Comparison of ENCODE assay signal across 8 cellular contexts in the genomic region with DNA sequence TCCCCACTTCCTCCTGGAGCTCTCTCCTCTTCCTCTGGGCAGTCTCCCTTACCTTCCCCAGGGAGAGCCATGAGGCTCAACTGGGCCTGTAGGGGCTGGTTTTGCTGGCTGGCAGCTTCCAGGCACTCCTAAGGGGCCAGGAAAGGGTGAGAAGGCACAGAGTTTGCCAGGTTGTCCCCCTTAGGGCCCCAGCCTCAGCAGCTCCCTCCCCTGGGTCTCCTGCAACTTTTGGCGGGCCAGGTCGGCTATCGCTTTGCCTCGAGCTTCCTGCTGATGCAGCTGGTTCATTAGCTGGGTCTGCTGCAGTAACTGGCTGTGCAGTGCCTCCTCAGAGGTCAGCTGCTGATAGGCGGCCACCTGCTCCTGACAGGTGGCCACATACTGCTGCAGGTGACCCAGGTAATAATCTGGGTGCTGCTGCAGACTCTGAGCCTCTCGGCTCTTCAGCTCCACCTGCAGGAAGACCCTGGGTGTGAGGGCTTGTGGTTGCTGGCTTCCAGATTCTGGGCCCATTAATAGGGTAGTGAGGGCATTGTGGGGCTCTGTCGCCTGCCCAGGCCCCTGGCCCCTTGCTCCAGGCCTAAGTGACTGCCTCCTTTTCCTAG. TPM values are rescaled to one million over a fixed set of nuclear protein-coding genes. Genes with fewer than 3 reads are reported as not detected.
DNase-seq lines count a peak whose midpoint lies in the region; ATAC-seq, FAIRE-seq and TF ChIP-seq lines count a peak whose summit lies in the region.

No MANE protein-coding gene starts in this region.

- no peak overlapping the region for H3K4me2 ChIP-seq in HepG2 (ENCODE audit: low read depth, low read length)
- H3K4me2 ChIP-seq in mammary epithelial cell (ENCODE audit: insufficient read depth, low read depth, low read length) = no peak overlapping the region

- H3K4me1 ChIP-seq in HepG2 (ENCODE audit: insufficient read depth, low read length) = no peaks in the 10 kb centered on the region
- H3K4me1 ChIP-seq in right lobe of liver = no peaks in the 10 kb centered on the region
- no peaks in the 10 kb centered on the region for H3K4me1 ChIP-seq in mammary epithelial cell (ENCODE audit: insufficient read depth, low read length)
- no peaks in the 10 kb centered on the region for H3K4me1 ChIP-seq in transverse colon

- H3K9me3 ChIP-seq in HepG2 (ENCODE audit: low read length) (no peaks in the 10 kb centered on the region), right lobe of liver (no peaks in the 10 kb centered on the region), mammary epithelial cell (replicated peaks; ENCODE audit: insufficient read depth, low read length) (no peaks in the 10 kb centered on the region), transverse colon (no peaks in the 10 kb centered on the region)

- no TSS peak for BruUV-seq in HepG2 (replicated peaks; lab: Mats Ljungman, UMichigan)
- no TSS peak for BruUV-seq in mammary epithelial cell (replicated peaks; lab: Mats Ljungman, UMichigan)

- H2AFZ ChIP-seq in HepG2 (ENCODE audit: low read length) (no peak overlapping the region), mammary epithelial cell (ENCODE audit: low read depth, low read length) (no peak overlapping the region)

- intact Hi-C loops in HepG2 (cut with micrococcal nuclease; ENCODE audit: unreplicated experiment) = no loop called here
- intact Hi-C loops in right lobe of liver (cut with DNase I) = no loop called here
- intact Hi-C loops in mammary epithelial cell (cut with micrococcal nuclease) = loop anchor here (10.0 kb wide), 1 partner anchor 109 kb away; no protein-coding TSS in a partner anchor
- intact Hi-C loops in transverse colon (cut with DNase I; ENCODE audit: low total_unique reads) = no loop called here
- intact Hi-C loops in dorsolateral prefrontal cortex (cut with DNase I) = no loop called here

- H3K36me3 ChIP-seq in HepG2 (replicated peaks in 1 of 2; ENCODE audit: control insufficient read depth in 1 of 2, insufficient read depth in 2 of 2, low read length in 2 of 2) = no peaks in the 10 kb centered on the region
- no peaks in the 10 kb centered on the region for H3K36me3 ChIP-seq in right lobe of liver
- H3K36me3 ChIP-seq in mammary epithelial cell (ENCODE audit: insufficient read depth, low read length) = no peaks in the 10 kb centered on the region
- no peaks in the 10 kb centered on the region for H3K36me3 ChIP-seq in transverse colon

- H4K20me1 ChIP-seq in HepG2 (ENCODE audit: insufficient read depth, low read length) (no peaks in the 10 kb centered on the region), mammary epithelial cell (ENCODE audit: insufficient read depth, low read length) (no peaks in the 10 kb centered on the region)

- 11% methylated on average over 5 of the region's 7 CpGs for WGBS in HepG2 (ENCODE audit: low lambda C conversion rate)
- WGBS in right lobe of liver (ENCODE audit: insufficient coverage, low coverage, low lambda C conversion rate, missing lambda C conversion rate) = 64% methylated on average over 3 of the region's 7 CpGs
- 40% methylated on average over 1 of the region's 7 CpGs for WGBS in mammary epithelial cell (ENCODE audit: low coverage, missing lambda C conversion rate)
- WGBS in transverse colon (ENCODE audit: low coverage in 1 of 2), 2 donors = 56% methylated on average over 7 of the region's 7 CpGs; no CpG with 5 or more reads in 1 of the 2 donors

- CTCF ChIA-PET in HepG2 (lab: Yijun Ruan, JAX; ENCODE audit: low intra/inter-chr PET ratio, low total read pairs) (no interaction called here), mammary epithelial cell (lab: Charles Lee; ENCODE audit: low non-redundant PET) (interaction anchor here (0.7 kb wide), 1 partner anchor 350 kb away, joined by 5 read pairs; no protein-coding TSS in a partner anchor)

- H3K79me2 ChIP-seq in HepG2 (ENCODE audit: insufficient read depth, low read length) (no peaks in the 10 kb centered on the region), mammary epithelial cell (ENCODE audit: insufficient read depth, low read length) (no peaks in the 10 kb centered on the region)

- H3K27ac ChIP-seq in HepG2 (ENCODE audit: extremely low read length, insufficient read depth, low read length) (no peak overlapping the region), right lobe of liver (no peak overlapping the region), mammary epithelial cell (ENCODE audit: insufficient read depth, low read depth, low read length) (no peak overlapping the region), transverse colon (no peak overlapping the region), dorsolateral prefrontal cortex (no peak overlapping the region)

- peak; percentile 61 for TF ChIP-seq CTCF in HepG2 (CRISPR knock-in tag; IDR thresholded peaks at IDR 0.05)
- TF ChIP-seq CTCF in right lobe of liver (IDR thresholded peaks at IDR 0.05) = peak in 2 of 4 donors; percentile 15 to 24
- peak; percentile 3 to 52 for TF ChIP-seq CTCF in mammary epithelial cell (conservative IDR thresholded peaks at IDR 0.05 in 1 of 2, IDR thresholded peaks at IDR 0.05 in 1 of 2; ENCODE audit: extremely low read depth in 1 of 2, insufficient read depth in 1 of 2, low read depth in 1 of 2, low read length in 2 of 2)
- TF ChIP-seq CTCF in transverse colon (IDR thresholded peaks at IDR 0.05) = peak in 2 of 5 experiments; percentile 26 to 34
- TF ChIP-seq CTCF in dorsolateral prefrontal cortex (IDR thresholded peaks at IDR 0.05 in 54 of 56, conservative IDR thresholded peaks at IDR 0.05 in 2 of 56; ENCODE audit: low read depth in 1 of 56, partially characterized antibody in 56 of 56) = no peak

- TF ChIP-seq POLR2A in HepG2 (IDR thresholded peaks at IDR 0.05; ENCODE audit: insufficient read depth in 1 of 2, low read depth in 2 of 2, low read length in 2 of 2) (no peak), right lobe of liver (IDR thresholded peaks at IDR 0.05) (no peak), transverse colon (IDR thresholded peaks at IDR 0.05) (no peak)

- TF ChIP-seq RAD21 in HepG2 (CRISPR knock-in tag; IDR thresholded peaks at IDR 0.05) = no peak

- FAIRE-seq in HepG2 (lab: Jason Lieb, UNC) = no peak

- no peak overlapping the region for H3K9ac ChIP-seq in HepG2 (ENCODE audit: insufficient read depth, low read depth, low read length)
- H3K9ac ChIP-seq in mammary epithelial cell (ENCODE audit: insufficient read depth, low read length) = no peak overlapping the region

- dilution Hi-C loops in mammary epithelial cell (cut with HindIII; ENCODE audit: low sequenced_read_pairs) = no loop called here

- ATAC-seq in HepG2 = no peak
- ATAC-seq in right lobe of liver = no peak

- H3K27me3 ChIP-seq in HepG2 (ENCODE audit: control insufficient read depth in 1 of 2, insufficient read depth in 2 of 2, low read length in 2 of 2) (peaks cover 2 to 47% of the 10 kb centered on the region in 2 experiments; a peak in 2 of 5 replicates), right lobe of liver (no peaks in the 10 kb centered on the region), mammary epithelial cell (ENCODE audit: insufficient read depth, low read length) (peaks cover 2% of the 10 kb centered on the region), transverse colon (no peaks in the 10 kb centered on the region), dorsolateral prefrontal cortex (peaks cover 0 to 25% (median 0%) of the 10 kb centered on the region in 45 donors)

- peak; percentile 9 for DNase-seq in HepG2 (ENCODE audit: low spot score)
- no peak for DNase-seq in right lobe of liver
- DNase-seq in NCI-H1105 (lab: John Stamatoyannopoulos, UW) = peak; percentile 18
- no peak for DNase-seq in mammary epithelial cell
- peak; percentile 23 for DNase-seq in transverse colon
- no peak for DNase-seq in HCEC 1CT
- no peak for DNase-seq in RKO (ENCODE audit: low spot score)
- no peak for DNase-seq in dorsolateral prefrontal cortex

- POLR2A ChIA-PET in HepG2 (lab: Yijun Ruan, JAX) = no interaction called here

- no peak for TF ChIP-seq EP300 in HepG2 (IDR thresholded peaks at IDR 0.05; ENCODE audit: low read depth in 2 of 2, low read length in 2 of 2)
- TF ChIP-seq EP300 in HepG2 (CRISPR knock-in tag; IDR thresholded peaks at IDR 0.05; ENCODE audit: borderline replicate concordance) = no peak
- no peak for TF ChIP-seq EP300 in transverse colon (IDR thresholded peaks at IDR 0.05; ENCODE audit: low read depth)

- H3K4me3 ChIP-seq in HepG2 (replicated peaks in 1 of 3; ENCODE audit: insufficient read depth in 1 of 3, low read depth in 2 of 3, low read length in 3 of 3) (no peak overlapping the region), right lobe of liver (no peak overlapping the region), mammary epithelial cell (replicated peaks in 1 of 3; ENCODE audit: insufficient read depth in 1 of 3, low read depth in 2 of 3, low read length in 3 of 3) (no peak overlapping the region), transverse colon (no peak overlapping the region), dorsolateral prefrontal cortex (no peak overlapping the region)

- in situ Hi-C loops in HepG2 (cut with HindIII; ENCODE audit: extremely low pct_ligation_motif_present, low pct_unique_long_range_greater_than_20kb) = no loop called here
- in situ Hi-C loops in mammary epithelial cell (cut with MboI; ENCODE audit: low sequenced_read_pairs in 2 of 2) = no loop called here
- in situ Hi-C loops in transverse colon (cut with MboI; ENCODE audit: low pct_ligation_motif_present in 1 of 4, low pct_unique_long_range_greater_than_20kb in 1 of 4, low sequenced_read_pairs in 3 of 4) = no loop called here

RNA-seq across cellular contexts. Expression of a gene that starts 29.7 kb away (rescaled TPM):
- total RNA-seq in HepG2 (2016; rRNA removed; fragmentation: Illumina TruSeq; extraction: Trizol) = not detected in 2 replicates
- not detected in 2 replicates for total RNA-seq in HepG2 (2016; cell fraction: cytosol; rRNA removed; fragmentation: Illumina TruSeq; extraction: Trizol; ENCODE audit: low read depth)
- not detected in 2 replicates for total RNA-seq in HepG2 (2016; cell fraction: insoluble cytoplasmic fraction; rRNA removed; fragmentation: Illumina TruSeq; extraction: Trizol)
- total RNA-seq in HepG2 (2016; cell fraction: membrane; rRNA removed; fragmentation: Illumina TruSeq; extraction: Trizol) = not detected in 2 replicates
- total RNA-seq in HepG2 (2016; cell fraction: nucleus; rRNA removed; fragmentation: Illumina TruSeq; extraction: Trizol) = not detected in 2 replicates
- polyA plus RNA-seq in HepG2 (2011; rRNA removed) = not detected in 2 replicates
- not detected in 2 replicates for polyA plus RNA-seq in HepG2 (2011; cell fraction: cytosol; rRNA removed)
- not detected in 2 replicates for polyA plus RNA-seq in HepG2 (2011; cell fraction: nucleus; rRNA removed)
- polyA plus RNA-seq in HepG2 (2012) = not detected in 2 replicates
- polyA plus RNA-seq in HepG2 (2016; cell fraction: cytosol; fragmentation: Illumina TruSeq; extraction: Trizol; ENCODE audit: low read depth) = not detected in 2 replicates
- polyA plus RNA-seq in HepG2 (2016; cell fraction: insoluble cytoplasmic fraction; fragmentation: Illumina TruSeq; extraction: Trizol; ENCODE audit: low read depth) = not detected in 2 replicates
- polyA plus RNA-seq in HepG2 (2016; cell fraction: membrane; fragmentation: Illumina TruSeq; extraction: Trizol; ENCODE audit: low read depth) = not detected in 2 replicates
- not detected in 2 replicates for polyA plus RNA-seq in HepG2 (2016; cell fraction: nucleus; fragmentation: Illumina TruSeq; extraction: Trizol; ENCODE audit: insufficient read depth, low read depth)
- polyA minus RNA-seq in HepG2 (2011; rRNA and poly(A)+ RNA removed; ENCODE audit: low replicate concordance) = not detected in 2 replicates
- polyA minus RNA-seq in HepG2 (2011; cell fraction: cytosol; rRNA and poly(A)+ RNA removed) = not detected in 2 replicates
- not detected in 2 replicates for polyA minus RNA-seq in HepG2 (2011; cell fraction: nucleus; rRNA and poly(A)+ RNA removed)
- total RNA-seq in right lobe of liver = not detected
- not detected for total RNA-seq in mammary epithelial cell
- not detected for polyA plus RNA-seq in mammary epithelial cell
- not detected for polyA minus RNA-seq in mammary epithelial cell
- total RNA-seq in transverse colon = not detected
- under 1 TPM in 1 of 120 experiments, not detected in 119; 0.32 TPM for total RNA-seq in dorsolateral prefrontal cortex

RNA-seq across cellular contexts. Expression of a gene that starts 38.4 kb away (rescaled TPM):
- not detected in 2 replicates for total RNA-seq in HepG2 (2016; rRNA removed; fragmentation: Illumina TruSeq; extraction: Trizol)
- total RNA-seq in HepG2 (2016; cell fraction: cytosol; rRNA removed; fragmentation: Illumina TruSeq; extraction: Trizol; ENCODE audit: low read depth) = not detected in 2 replicates
- total RNA-seq in HepG2 (2016; cell fraction: insoluble cytoplasmic fraction; rRNA removed; fragmentation: Illumina TruSeq; extraction: Trizol) = not detected in 2 replicates
- not detected in 2 replicates for total RNA-seq in HepG2 (2016; cell fraction: membrane; rRNA removed; fragmentation: Illumina TruSeq; extraction: Trizol)
- not detected in 2 replicates for total RNA-seq in HepG2 (2016; cell fraction: nucleus; rRNA removed; fragmentation: Illumina TruSeq; extraction: Trizol)
- not detected in 2 replicates for polyA plus RNA-seq in HepG2 (2011; rRNA removed)
- polyA plus RNA-seq in HepG2 (2011; cell fraction: cytosol; rRNA removed) = not detected in 2 replicates
- polyA plus RNA-seq in HepG2 (2011; cell fraction: nucleus; rRNA removed) = not detected in 2 replicates
- not detected in 2 replicates for polyA plus RNA-seq in HepG2 (2012)
- not detected in 2 replicates for polyA plus RNA-seq in HepG2 (2016; cell fraction: cytosol; fragmentation: Illumina TruSeq; extraction: Trizol; ENCODE audit: low read depth)
- polyA plus RNA-seq in HepG2 (2016; cell fraction: insoluble cytoplasmic fraction; fragmentation: Illumina TruSeq; extraction: Trizol; ENCODE audit: low read depth) = not detected in 2 replicates
- polyA plus RNA-seq in HepG2 (2016; cell fraction: membrane; fragmentation: Illumina TruSeq; extraction: Trizol; ENCODE audit: low read depth) = not detected in 2 replicates
- not detected in 2 replicates for polyA plus RNA-seq in HepG2 (2016; cell fraction: nucleus; fragmentation: Illumina TruSeq; extraction: Trizol; ENCODE audit: insufficient read depth, low read depth)
- not detected in 2 replicates for polyA minus RNA-seq in HepG2 (2011; rRNA and poly(A)+ RNA removed; ENCODE audit: low replicate concordance)
- not detected in 2 replicates for polyA minus RNA-seq in HepG2 (2011; cell fraction: cytosol; rRNA and poly(A)+ RNA removed)
- not detected in 2 replicates for polyA minus RNA-seq in HepG2 (2011; cell fraction: nucleus; rRNA and poly(A)+ RNA removed)
- total RNA-seq in right lobe of liver = not detected
- total RNA-seq in mammary epithelial cell = not detected
- not detected for polyA plus RNA-seq in mammary epithelial cell
- polyA minus RNA-seq in mammary epithelial cell = not detected
- total RNA-seq in transverse colon = not detected
- total RNA-seq in dorsolateral prefrontal cortex = not detected

RNA-seq across cellular contexts. Expression of a gene that starts 49.3 kb away (rescaled TPM):
- total RNA-seq in HepG2 (2016; rRNA removed; fragmentation: Illumina TruSeq; extraction: Trizol) = 11.7 and 13.9 TPM in 2 replicates
- 3.9 and 4.7 TPM in 2 replicates for total RNA-seq in HepG2 (2016; cell fraction: cytosol; rRNA removed; fragmentation: Illumina TruSeq; extraction: Trizol; ENCODE audit: low read depth)
- total RNA-seq in HepG2 (2016; cell fraction: insoluble cytoplasmic fraction; rRNA removed; fragmentation: Illumina TruSeq; extraction: Trizol) = 11.8 and 14.6 TPM in 2 replicates
- 4.8 and 5.1 TPM in 2 replicates for total RNA-seq in HepG2 (2016; cell fraction: membrane; rRNA removed; fragmentation: Illumina TruSeq; extraction: Trizol)
- 11.8 and 13.9 TPM in 2 replicates for total RNA-seq in HepG2 (2016; cell fraction: nucleus; rRNA removed; fragmentation: Illumina TruSeq; extraction: Trizol)
- polyA plus RNA-seq in HepG2 (2011; rRNA removed) = 3.4 and 4.1 TPM in 2 replicates
- polyA plus RNA-seq in HepG2 (2011; cell fraction: cytosol; rRNA removed) = 1.5 and 2.3 TPM in 2 replicates
- 6.1 and 6.6 TPM in 2 replicates for polyA plus RNA-seq in HepG2 (2011; cell fraction: nucleus; rRNA removed)
- polyA plus RNA-seq in HepG2 (2012) = 7.3 and 8.6 TPM in 2 replicates
- 0.68 and 0.69 TPM in 2 replicates for polyA plus RNA-seq in HepG2 (2016; cell fraction: cytosol; fragmentation: Illumina TruSeq; extraction: Trizol; ENCODE audit: low read depth)
- polyA plus RNA-seq in HepG2 (2016; cell fraction: insoluble cytoplasmic fraction; fragmentation: Illumina TruSeq; extraction: Trizol; ENCODE audit: low read depth) = 10.7 and 13.5 TPM in 2 replicates
- polyA plus RNA-seq in HepG2 (2016; cell fraction: membrane; fragmentation: Illumina TruSeq; extraction: Trizol; ENCODE audit: low read depth) = 2.0 and 2.2 TPM in 2 replicates
- polyA plus RNA-seq in HepG2 (2016; cell fraction: nucleus; fragmentation: Illumina TruSeq; extraction: Trizol; ENCODE audit: insufficient read depth, low read depth) = 16.9 and 17.0 TPM in 2 replicates
- polyA minus RNA-seq in HepG2 (2011; rRNA and poly(A)+ RNA removed; ENCODE audit: low replicate concordance) = 2.5 and 6.3 TPM in 2 replicates
- polyA minus RNA-seq in HepG2 (2011; cell fraction: cytosol; rRNA and poly(A)+ RNA removed) = 4.1 and 6.4 TPM in 2 replicates
- polyA minus RNA-seq in HepG2 (2011; cell fraction: nucleus; rRNA and poly(A)+ RNA removed) = 23.7 and 24.6 TPM in 2 replicates
- total RNA-seq in right lobe of liver = 1 to 10 TPM; 4.5 to 9.4 (median 5.3) TPM
- 10 to 100 TPM in 1 of 2 donors, 1 to 10 TPM in 1; 9.4 to 10.2 TPM for total RNA-seq in mammary epithelial cell
- 1.8 TPM for polyA plus RNA-seq in mammary epithelial cell
- polyA minus RNA-seq in mammary epithelial cell = 31.2 TPM
- 10 to 100 TPM; 11.7 to 55.7 (median 15.0) TPM for total RNA-seq in transverse colon
- 10 to 100 TPM; 33.7 to 81.2 (median 49.6) TPM for total RNA-seq in dorsolateral prefrontal cortex

Comparison
In these comparisons a context has a peak if more than half of its experiments do, and no peak if none do; other contexts are left out.
1. DNase-seq: peak in HepG2 (single experiment), NCI-H1105 (single experiment) and transverse colon (single experiment); none in right lobe of liver (0 of 3), mammary epithelial cell (single experiment), HCEC 1CT (single experiment), RKO (single experiment) and dorsolateral prefrontal cortex (0 of 10).
2. CTCF ChIP-seq: peak in HepG2 (single experiment) and mammary epithelial cell (2 of 2); none in dorsolateral prefrontal cortex (0 of 56).